Comparison of ENCODE assay signal across 19 cellular contexts in genomic region chr2:109348190-109348589, GRCh38.
DNase-seq lines count a peak whose midpoint lies in the region; ATAC-seq and TF ChIP-seq lines count a peak whose summit lies in the region.
"Had no signal": no experiment of that assay in that cellular context is flagged by ENCODE, and none has a peak within 500 bp of the region (broad histone marks: within the 10 kb centered on the region; RNA-seq: fewer than 3 reads in every experiment).

No MANE protein-coding gene starts in this region.

- H2AFZ ChIP-seq in DND-41 (ENCODE audit: low read depth, low read length) = 0 out of 2 replicates have a peak overlapping the region, but pooled peaks have one; percentile 60

- H3K4me3 ChIP-seq in DND-41 (ENCODE audit: low read depth in 1 of 2, low read length in 2 of 2) = peak overlapping the region in 1 of 2 experiments; percentile 33; a peak in 1 of 4 replicates
- H3K4me3 ChIP-seq: A549, colonic mucosa, stomach, transverse colon had no signal

- H3K4me3 Mint-ChIP-seq in activated T-cell treated with anti-CD3 and anti-CD28 coated beads, Interleukin-2, amount 50 U/mL, for 24 hours = no peak overlapping the region
- H3K4me3 Mint-ChIP-seq in activated T-cell treated with anti-CD3 and anti-CD28 coated beads, Interleukin-2, amount 50 U/mL, for 72 hours = no peak overlapping the region
- H3K4me3 Mint-ChIP-seq in activated T-helper 17 cell treated with anti-CD3 and anti-CD28 coated beads, Interleukin-2, amount 50 U/mL, for 72 hours = peak overlapping the region; percentile 47
- no peak overlapping the region for H3K4me3 Mint-ChIP-seq in osteocyte (ENCODE audit: unreplicated experiment)
- H3K4me3 Mint-ChIP-seq: endodermal cell had no signal

- H3K4me1 ChIP-seq in DND-41 (ENCODE audit: insufficient read depth, low read length) = peaks cover 48% of the 10 kb centered on the region
- H3K4me1 ChIP-seq: A549, BE2C had no signal

- peak overlapping the region; percentile 82 for H3K27ac ChIP-seq in DND-41 (ENCODE audit: low read length)
- H3K27ac ChIP-seq: A549, brain microvascular endothelial cell, colonic mucosa, stomach, transverse colon had no signal

- H3K36me3 Mint-ChIP-seq in activated T-cell treated with anti-CD3 and anti-CD28 coated beads, Interleukin-2, amount 50 U/mL, for 24 hours (ENCODE audit: low read depth) = no peaks in the 10 kb centered on the region
- H3K36me3 Mint-ChIP-seq in activated T-cell treated with anti-CD3 and anti-CD28 coated beads, Interleukin-2, amount 50 U/mL, for 72 hours (ENCODE audit: insufficient read depth in 2 of 2) = no peaks in the 10 kb centered on the region
- no peaks in the 10 kb centered on the region for H3K36me3 Mint-ChIP-seq in activated T-helper 17 cell treated with anti-CD3 and anti-CD28 coated beads, Interleukin-2, amount 50 U/mL, for 72 hours (ENCODE audit: low read depth)
- H3K36me3 Mint-ChIP-seq in osteocyte (ENCODE audit: unreplicated experiment) = peaks cover 5% of the 10 kb centered on the region

- H3K9me3 ChIP-seq in DND-41 (ENCODE audit: insufficient read depth, low read length, severe bottlenecking) = no peaks in the 10 kb centered on the region
- H3K9me3 ChIP-seq: A549, BE2C, colonic mucosa, stomach, transverse colon had no signal

- H3K9me3 Mint-ChIP-seq in activated T-cell treated with anti-CD3 and anti-CD28 coated beads, Interleukin-2, amount 50 U/mL, for 24 hours = no peaks in the 10 kb centered on the region
- H3K9me3 Mint-ChIP-seq in activated T-cell treated with anti-CD3 and anti-CD28 coated beads, Interleukin-2, amount 50 U/mL, for 72 hours = no peaks in the 10 kb centered on the region
- no peaks in the 10 kb centered on the region for H3K9me3 Mint-ChIP-seq in activated T-helper 17 cell treated with anti-CD3 and anti-CD28 coated beads, Interleukin-2, amount 50 U/mL, for 72 hours
- H3K9me3 Mint-ChIP-seq in osteocyte (ENCODE audit: unreplicated experiment) = no peaks in the 10 kb centered on the region
- H3K9me3 Mint-ChIP-seq: endodermal cell had no signal

- H3K27me3 Mint-ChIP-seq in activated T-cell treated with anti-CD3 and anti-CD28 coated beads, Interleukin-2, amount 50 U/mL, for 24 hours = no peaks in the 10 kb centered on the region
- H3K27me3 Mint-ChIP-seq in activated T-cell treated with anti-CD3 and anti-CD28 coated beads, Interleukin-2, amount 50 U/mL, for 72 hours (ENCODE audit: low read depth) = no peaks in the 10 kb centered on the region
- peaks cover 6% of the 10 kb centered on the region for H3K27me3 Mint-ChIP-seq in activated T-helper 17 cell treated with anti-CD3 and anti-CD28 coated beads, Interleukin-2, amount 50 U/mL, for 72 hours
- H3K27me3 Mint-ChIP-seq in osteocyte (ENCODE audit: unreplicated experiment) = no peaks in the 10 kb centered on the region

- H3K4me2 ChIP-seq in DND-41 (ENCODE audit: insufficient read depth, low read length) = peak overlapping the region; percentile 58
- H3K4me2 ChIP-seq: A549 had no signal

- H3K79me2 ChIP-seq in DND-41 (ENCODE audit: insufficient read depth, low read length) = no peaks in the 10 kb centered on the region

- no peaks in the 10 kb centered on the region for H3K36me3 ChIP-seq in DND-41 (ENCODE audit: insufficient read depth, low read length)
- H3K36me3 ChIP-seq: BE2C, brain microvascular endothelial cell, colonic mucosa, stomach, transverse colon had no signal

- no peaks in the 10 kb centered on the region for H3K27me3 ChIP-seq in DND-41 (ENCODE audit: insufficient read depth, low read length, poor library complexity)
- H3K27me3 ChIP-seq: BE2C, brain microvascular endothelial cell, colonic mucosa, stomach, transverse colon had no signal

- TF ChIP-seq CTCF in DND-41 (IDR thresholded peaks at IDR 0.05; ENCODE audit: borderline replicate concordance, extremely low read depth, low read length, poor library complexity, severe bottlenecking) (no peak), osteocyte (IDR thresholded peaks at IDR 0.05) (no peak)

- ATAC-seq in activated T-cell treated with anti-CD3 and anti-CD28 coated beads, Interleukin-2, amount 50 U/mL, for 72 hours (replicated peaks in 1 of 2) = no peak
- no peak for ATAC-seq in DND-41 (ENCODE audit: insufficient read depth, low read depth)
- ATAC-seq in activated T-helper 17 cell treated with anti-CD3 and anti-CD28 coated beads, Interleukin-2, amount 50 U/mL, for 72 hours (replicated peaks) = no peak
- ATAC-seq in GM18868 (IDR thresholded peaks at IDR 0.05; ENCODE audit: unreplicated experiment) = no peak
- no peak for ATAC-seq in HG03108 (IDR thresholded peaks at IDR 0.05; ENCODE audit: unreplicated experiment)
- ATAC-seq: A549 had no signal

- DNase-seq in activated T-cell treated with anti-CD3 and anti-CD28 coated beads, Interleukin-2, amount 50 U/mL, for 24 hours = no peak
- DNase-seq in activated T-cell treated with anti-CD3 and anti-CD28 coated beads, Interleukin-2, amount 50 U/mL, for 72 hours = no peak
- DNase-seq in DND-41 = no peak
- DNase-seq in osteocyte (ENCODE audit: extremely low spot score, unreplicated experiment) = peak; percentile 42
- no peak for DNase-seq in GM03348 (ENCODE audit: low spot score)
- DNase-seq: activated CD4-positive, alpha-beta T cell treated with anti-CD3 and anti-CD28 coated beads, Interleukin-2, amount 50 U/mL, for 4 hours; BE2C; brain microvascular endothelial cell; colonic mucosa; endodermal cell; NCI-H510A; stimulated activated CD4-positive, alpha-beta T cell treated with anti-CD3 and anti-CD28 coated beads, Interleukin-12 subunit alpha, Interleukin-12 subunit beta, amount 100 ng/mL, for 4 hours; stimulated activated CD4-positive, alpha-beta T cell treated with anti-CD3 and anti-CD28 coated beads, Interleukin-4, amount 100 ng/mL, for 4 hours; stomach; transverse colon had no signal

- 0 out of 2 replicates have a peak, but pooled peaks cover 3% of the 10 kb centered on the region for H4K20me1 ChIP-seq in DND-41 (ENCODE audit: insufficient read depth, low read length)

- peak overlapping the region; percentile 30 for H3K9ac ChIP-seq in DND-41 (ENCODE audit: low read depth, low read length)

- peak overlapping the region; percentile 8 for H3K27ac Mint-ChIP-seq in activated T-cell treated with anti-CD3 and anti-CD28 coated beads, Interleukin-2, amount 50 U/mL, for 24 hours
- no peak overlapping the region for H3K27ac Mint-ChIP-seq in activated T-cell treated with anti-CD3 and anti-CD28 coated beads, Interleukin-2, amount 50 U/mL, for 72 hours
- peak overlapping the region; percentile 48 for H3K27ac Mint-ChIP-seq in activated T-helper 17 cell treated with anti-CD3 and anti-CD28 coated beads, Interleukin-2, amount 50 U/mL, for 72 hours
- peak overlapping the region; percentile 57 for H3K27ac Mint-ChIP-seq in osteocyte (ENCODE audit: unreplicated experiment)
- H3K27ac Mint-ChIP-seq: endodermal cell had no signal

- H3K4me1 Mint-ChIP-seq in activated T-cell treated with anti-CD3 and anti-CD28 coated beads, Interleukin-2, amount 50 U/mL, for 24 hours (ENCODE audit: low read depth) = peaks cover 40% of the 10 kb centered on the region
- peaks cover 42% of the 10 kb centered on the region for H3K4me1 Mint-ChIP-seq in activated T-cell treated with anti-CD3 and anti-CD28 coated beads, Interleukin-2, amount 50 U/mL, for 72 hours (ENCODE audit: low read depth)
- H3K4me1 Mint-ChIP-seq in activated T-helper 17 cell treated with anti-CD3 and anti-CD28 coated beads, Interleukin-2, amount 50 U/mL, for 72 hours = peaks cover 11% of the 10 kb centered on the region
- H3K4me1 Mint-ChIP-seq in osteocyte (ENCODE audit: unreplicated experiment) = peaks cover 76% of the 10 kb centered on the region
- H3K4me1 Mint-ChIP-seq: endodermal cell had no signal
